In genomic region chr3:9727041-9727595, GRCh38 we compare ENCODE assay signal across 8 cellular contexts. TPM values are rescaled to one million over a fixed set of nuclear protein-coding genes. Genes with fewer than 3 reads are reported as not detected.
DNase-seq lines count a peak whose midpoint lies in the region; ATAC-seq and TF ChIP-seq lines count a peak whose summit lies in the region.

No MANE protein-coding gene starts in this region.

- TF ChIP-seq CTCF in AG09319 (IDR thresholded peaks at IDR 0.05; ENCODE audit: low read depth, low read length) (peak; percentile 2), smooth muscle cell (IDR thresholded peaks at IDR 0.05; ENCODE audit: borderline replicate concordance, insufficient read depth, poor library complexity, severe bottlenecking) (peak; percentile 26)

- H3K4me1 ChIP-seq in smooth muscle cell (ENCODE audit: low read depth), result peaks cover 7% of the 10 kb centered on the region

- no peaks in the 10 kb centered on the region for H3K27me3 ChIP-seq in smooth muscle cell (ENCODE audit: low read depth)

- no peaks in the 10 kb centered on the region for H4K20me1 ChIP-seq in smooth muscle cell (ENCODE audit: low read depth)

- H3K79me2 ChIP-seq in smooth muscle cell (ENCODE audit: low read depth), result peaks cover 5% of the 10 kb centered on the region

- peak overlapping the region; percentile 49 for H3K27ac ChIP-seq in caudate nucleus (ENCODE audit: low read depth, low read length)
- no peak overlapping the region for H3K27ac ChIP-seq in smooth muscle cell (ENCODE audit: low read depth)

- no peaks in the 10 kb centered on the region for H3K9me3 ChIP-seq in smooth muscle cell (replicated peaks; ENCODE audit: low read depth)

- DNase-seq in AG09319 (ENCODE audit: extremely low read depth, low read depth) (no peak), HCEC 1CT (peak; percentile 20), SW480 (ENCODE audit: low spot score) (peak; percentile 69), caudate nucleus (lab: John Stamatoyannopoulos, UW) (no peak), smooth muscle cell (lab: John Stamatoyannopoulos, UW; ENCODE audit: unreplicated experiment) (no peak), H4 (ENCODE audit: low spot score) (no peak)

- 8% methylated on average over 11 of the region's 11 CpGs for whole genome bisulfite sequencing in smooth muscle cell (ENCODE audit: low lambda C conversion rate)

- H2AFZ ChIP-seq in smooth muscle cell (ENCODE audit: low read depth), result no peak overlapping the region

- H3K4me2 ChIP-seq in smooth muscle cell, result no peak overlapping the region

- H3K4me3 ChIP-seq in smooth muscle cell, result no peak overlapping the region

- no peak overlapping the region for H3K9ac ChIP-seq in smooth muscle cell (ENCODE audit: low read depth)

- ATAC-seq in GM19397 (IDR thresholded peaks at IDR 0.05; ENCODE audit: unreplicated experiment) (no peak), GM21619 (IDR thresholded peaks at IDR 0.05; ENCODE audit: unreplicated experiment) (no peak)

- no peaks in the 10 kb centered on the region for H3F3A ChIP-seq in smooth muscle cell (ENCODE audit: low read depth)

- H3K36me3 ChIP-seq in smooth muscle cell (ENCODE audit: low read depth), result no peaks in the 10 kb centered on the region

RNA-seq across cellular contexts. Expression of gene BRPF1, which starts 4.4 kb away (rescaled TPM):
- 11.5 and 13.9 TPM in 2 replicates for total RNA-seq in smooth muscle cell
- polyA plus RNA-seq in smooth muscle cell, result 14.3 and 17.1 TPM in 2 replicates
- 10.1 and 10.6 TPM in 2 replicates for total RNA-seq in H4 (2014; rRNA removed; shearing (Covaris generic))

RNA-seq across cellular contexts. Expression of gene OGG1, which starts 22.6 kb away (rescaled TPM):
- total RNA-seq in smooth muscle cell, result 13.4 and 16.0 TPM in 2 replicates
- polyA plus RNA-seq in smooth muscle cell, result 22.3 and 24.6 TPM in 2 replicates
- total RNA-seq in H4 (2014; rRNA removed; shearing (Covaris generic)), result 12.9 and 13.0 TPM in 2 replicates

RNA-seq across cellular contexts. Expression of gene CPNE9, which starts 23.5 kb away (rescaled TPM):
- not detected in 2 replicates for total RNA-seq in smooth muscle cell
- polyA plus RNA-seq in smooth muscle cell, result 0.44 TPM in 1 of 2 replicates, not detected in the other
- total RNA-seq in H4 (2014; rRNA removed; shearing (Covaris generic)), result 0.31 TPM in 1 of 2 replicates, not detected in the other

RNA-seq across cellular contexts. Expression of gene CAMK1, which starts 42.6 kb away (rescaled TPM):
- 3.9 and 6.4 TPM in 2 replicates for total RNA-seq in smooth muscle cell
- polyA plus RNA-seq in smooth muscle cell, result 6.3 and 10.9 TPM in 2 replicates
- total RNA-seq in H4 (2014; rRNA removed; shearing (Covaris generic)), result 4.9 and 16.6 TPM in 2 replicates

Comparison
In these comparisons a context has a peak if more than half of its experiments do, and no peak if none do; other contexts are left out.
1. DNase-seq: peak in HCEC 1CT (single experiment) and SW480 (single experiment); none in AG09319 (single experiment), caudate nucleus (0 of 61), smooth muscle cell (single experiment) and H4 (single experiment).